2 cellular contexts compared by ENCODE assay signal in the genomic region with DNA sequence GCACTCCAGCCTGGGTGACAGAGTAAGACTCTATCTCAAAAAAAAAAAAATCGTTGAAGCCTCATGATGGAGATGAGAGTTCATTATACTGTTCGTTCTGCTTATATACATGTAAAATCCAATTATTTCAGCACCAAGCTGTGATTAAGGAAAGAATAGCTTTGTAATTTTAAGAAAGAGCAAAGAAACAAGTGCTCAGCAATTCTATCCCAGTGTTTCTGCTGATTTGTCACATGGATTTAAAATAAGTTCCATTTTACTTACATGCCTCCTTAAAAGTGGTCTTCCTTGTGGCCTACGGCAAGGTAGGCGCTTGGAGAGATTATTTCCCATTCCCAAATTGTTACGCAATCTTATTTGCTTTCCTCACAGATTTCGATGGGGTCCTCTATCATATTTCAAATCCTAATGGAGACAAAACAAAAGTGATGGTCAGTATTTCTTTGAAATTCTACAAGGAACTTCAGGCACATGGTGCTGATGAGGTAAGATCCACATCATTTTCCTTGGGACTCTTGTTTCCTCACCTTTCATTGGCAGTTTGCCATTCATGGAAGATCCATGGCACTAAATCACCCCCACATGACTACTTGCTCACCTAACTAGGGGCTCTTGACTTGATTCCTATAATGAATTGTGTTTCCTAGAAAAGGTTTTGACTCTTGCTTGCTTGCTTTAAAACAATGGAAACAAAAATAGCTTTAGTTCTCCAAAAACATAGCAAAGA.
TF ChIP-seq lines count a peak whose summit lies in the region.

No MANE protein-coding gene starts in this region.

TF ChIP-seq in H1, 55 proteins besides CTCF, POLR2A, EP300 and RAD21:
- TF ChIP-seq CEBPB (IDR thresholded peaks at IDR 0.05; ENCODE audit: low read depth, low read length), result peak; percentile 89; the same call in 1 of the 2 replicates
- no peak for TF ChIP-seq SP1 (IDR thresholded peaks at IDR 0.05; ENCODE audit: low read depth, low read length)
- TF ChIP-seq, protein P1, sequence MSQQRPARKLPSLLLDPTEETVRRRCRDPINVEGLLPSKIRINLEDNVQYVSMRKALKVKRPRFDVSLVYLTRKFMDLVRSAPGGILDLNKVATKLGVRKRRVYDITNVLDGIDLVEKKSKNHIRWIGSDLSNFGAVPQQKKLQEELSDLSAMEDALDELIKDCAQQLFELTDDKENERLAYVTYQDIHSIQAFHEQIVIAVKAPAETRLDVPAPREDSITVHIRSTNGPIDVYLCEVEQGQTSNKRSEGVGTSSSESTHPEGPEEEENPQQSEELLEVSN (IDR thresholded peaks at IDR 0.05), result no peak
- TF ChIP-seq EZH2 (IDR thresholded peaks at IDR 0.05; ENCODE audit: low read depth, low read length, severe bottlenecking), result no peak
- TF ChIP-seq CBX5 (IDR thresholded peaks at IDR 0.05; ENCODE audit: low read depth, low read length), result no peak
- TF ChIP-seq SUZ12 (IDR thresholded peaks at IDR 0.05; ENCODE audit: low read length), result no peak
- no peak for TF ChIP-seq SAP30 (IDR thresholded peaks at IDR 0.05; ENCODE audit: insufficient read depth, insufficient replicate concordance, low read length)
- no peak for TF ChIP-seq RXRA (IDR thresholded peaks at IDR 0.05; ENCODE audit: insufficient read depth, low read depth, low read length)
- no peak for TF ChIP-seq HDAC2 (IDR thresholded peaks at IDR 0.05; ENCODE audit: borderline replicate concordance in 1 of 2, low read depth in 2 of 2, low read length in 2 of 2)
TF ChIP-seq in H1: peak in this region for 1.

TF ChIP-seq in WTC11, 78 proteins besides CTCF, POLR2A, EP300 and RAD21:
- TF ChIP-seq EMX1 (CRISPR knock-in tag; IDR thresholded peaks at IDR 0.05), result no peak
- no peak for TF ChIP-seq RELA (CRISPR knock-in tag; IDR thresholded peaks at IDR 0.05; ENCODE audit: borderline replicate concordance)
- TF ChIP-seq, protein P2, sequence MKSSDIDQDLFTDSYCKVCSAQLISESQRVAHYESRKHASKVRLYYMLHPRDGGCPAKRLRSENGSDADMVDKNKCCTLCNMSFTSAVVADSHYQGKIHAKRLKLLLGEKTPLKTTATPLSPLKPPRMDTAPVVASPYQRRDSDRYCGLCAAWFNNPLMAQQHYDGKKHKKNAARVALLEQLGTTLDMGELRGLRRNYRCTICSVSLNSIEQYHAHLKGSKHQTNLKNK (CRISPR knock-in tag; IDR thresholded peaks at IDR 0.05), result no peak
- TF ChIP-seq ATF1 (CRISPR knock-in tag; IDR thresholded peaks at IDR 0.05), result no peak
- TF ChIP-seq, protein P3, sequence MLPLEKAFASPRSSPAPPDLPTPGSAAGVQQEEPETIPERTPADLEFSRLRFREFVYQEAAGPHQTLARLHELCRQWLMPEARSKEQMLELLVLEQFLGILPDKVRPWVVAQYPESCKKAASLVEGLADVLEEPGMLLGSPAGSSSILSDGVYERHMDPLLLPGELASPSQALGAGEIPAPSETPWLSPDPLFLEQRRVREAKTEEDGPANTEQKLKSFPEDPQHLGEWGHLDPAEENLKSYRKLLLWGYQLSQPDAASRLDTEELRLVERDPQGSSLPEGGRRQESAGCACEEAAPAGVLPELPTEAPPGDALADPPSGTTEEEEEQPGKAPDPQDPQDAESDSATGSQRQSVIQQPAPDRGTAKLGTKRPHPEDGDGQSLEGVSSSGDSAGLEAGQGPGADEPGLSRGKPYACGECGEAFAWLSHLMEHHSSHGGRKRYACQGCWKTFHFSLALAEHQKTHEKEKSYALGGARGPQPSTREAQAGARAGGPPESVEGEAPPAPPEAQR (CRISPR knock-in tag; IDR thresholded peaks at IDR 0.05), result no peak
- TF ChIP-seq NFE2L1 (CRISPR knock-in tag; IDR thresholded peaks at IDR 0.05), result no peak
- TF ChIP-seq, protein P4, sequence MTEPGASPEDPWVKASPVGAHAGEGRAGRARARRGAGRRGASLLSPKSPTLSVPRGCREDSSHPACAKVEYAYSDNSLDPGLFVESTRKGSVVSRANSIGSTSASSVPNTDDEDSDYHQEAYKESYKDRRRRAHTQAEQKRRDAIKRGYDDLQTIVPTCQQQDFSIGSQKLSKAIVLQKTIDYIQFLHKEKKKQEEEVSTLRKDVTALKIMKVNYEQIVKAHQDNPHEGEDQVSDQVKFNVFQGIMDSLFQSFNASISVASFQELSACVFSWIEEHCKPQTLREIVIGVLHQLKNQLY (CRISPR knock-in tag; IDR thresholded peaks at IDR 0.05), result no peak
- TF ChIP-seq, protein P5, sequence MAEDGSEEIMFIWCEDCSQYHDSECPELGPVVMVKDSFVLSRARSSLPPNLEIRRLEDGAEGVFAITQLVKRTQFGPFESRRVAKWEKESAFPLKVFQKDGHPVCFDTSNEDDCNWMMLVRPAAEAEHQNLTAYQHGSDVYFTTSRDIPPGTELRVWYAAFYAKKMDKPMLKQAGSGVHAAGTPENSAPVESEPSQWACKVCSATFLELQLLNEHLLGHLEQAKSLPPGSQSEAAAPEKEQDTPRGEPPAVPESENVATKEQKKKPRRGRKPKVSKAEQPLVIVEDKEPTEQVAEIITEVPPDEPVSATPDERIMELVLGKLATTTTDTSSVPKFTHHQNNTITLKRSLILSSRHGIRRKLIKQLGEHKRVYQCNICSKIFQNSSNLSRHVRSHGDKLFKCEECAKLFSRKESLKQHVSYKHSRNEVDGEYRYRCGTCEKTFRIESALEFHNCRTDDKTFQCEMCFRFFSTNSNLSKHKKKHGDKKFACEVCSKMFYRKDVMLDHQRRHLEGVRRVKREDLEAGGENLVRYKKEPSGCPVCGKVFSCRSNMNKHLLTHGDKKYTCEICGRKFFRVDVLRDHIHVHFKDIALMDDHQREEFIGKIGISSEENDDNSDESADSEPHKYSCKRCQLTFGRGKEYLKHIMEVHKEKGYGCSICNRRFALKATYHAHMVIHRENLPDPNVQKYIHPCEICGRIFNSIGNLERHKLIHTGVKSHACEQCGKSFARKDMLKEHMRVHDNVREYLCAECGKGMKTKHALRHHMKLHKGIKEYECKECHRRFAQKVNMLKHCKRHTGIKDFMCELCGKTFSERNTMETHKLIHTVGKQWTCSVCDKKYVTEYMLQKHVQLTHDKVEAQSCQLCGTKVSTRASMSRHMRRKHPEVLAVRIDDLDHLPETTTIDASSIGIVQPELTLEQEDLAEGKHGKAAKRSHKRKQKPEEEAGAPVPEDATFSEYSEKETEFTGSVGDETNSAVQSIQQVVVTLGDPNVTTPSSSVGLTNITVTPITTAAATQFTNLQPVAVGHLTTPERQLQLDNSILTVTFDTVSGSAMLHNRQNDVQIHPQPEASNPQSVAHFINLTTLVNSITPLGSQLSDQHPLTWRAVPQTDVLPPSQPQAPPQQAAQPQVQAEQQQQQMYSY (CRISPR knock-in tag; IDR thresholded peaks at IDR 0.05), result no peak
- TF ChIP-seq ETV6 (CRISPR knock-in tag; IDR thresholded peaks at IDR 0.05), result no peak
- TF ChIP-seq, protein P6, sequence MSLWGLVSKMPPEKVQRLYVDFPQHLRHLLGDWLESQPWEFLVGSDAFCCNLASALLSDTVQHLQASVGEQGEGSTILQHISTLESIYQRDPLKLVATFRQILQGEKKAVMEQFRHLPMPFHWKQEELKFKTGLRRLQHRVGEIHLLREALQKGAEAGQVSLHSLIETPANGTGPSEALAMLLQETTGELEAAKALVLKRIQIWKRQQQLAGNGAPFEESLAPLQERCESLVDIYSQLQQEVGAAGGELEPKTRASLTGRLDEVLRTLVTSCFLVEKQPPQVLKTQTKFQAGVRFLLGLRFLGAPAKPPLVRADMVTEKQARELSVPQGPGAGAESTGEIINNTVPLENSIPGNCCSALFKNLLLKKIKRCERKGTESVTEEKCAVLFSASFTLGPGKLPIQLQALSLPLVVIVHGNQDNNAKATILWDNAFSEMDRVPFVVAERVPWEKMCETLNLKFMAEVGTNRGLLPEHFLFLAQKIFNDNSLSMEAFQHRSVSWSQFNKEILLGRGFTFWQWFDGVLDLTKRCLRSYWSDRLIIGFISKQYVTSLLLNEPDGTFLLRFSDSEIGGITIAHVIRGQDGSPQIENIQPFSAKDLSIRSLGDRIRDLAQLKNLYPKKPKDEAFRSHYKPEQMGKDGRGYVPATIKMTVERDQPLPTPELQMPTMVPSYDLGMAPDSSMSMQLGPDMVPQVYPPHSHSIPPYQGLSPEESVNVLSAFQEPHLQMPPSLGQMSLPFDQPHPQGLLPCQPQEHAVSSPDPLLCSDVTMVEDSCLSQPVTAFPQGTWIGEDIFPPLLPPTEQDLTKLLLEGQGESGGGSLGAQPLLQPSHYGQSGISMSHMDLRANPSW (CRISPR knock-in tag; conservative IDR thresholded peaks at IDR 0.05; ENCODE audit: low read depth), result no peak
- no peak for TF ChIP-seq FOXK1 (CRISPR knock-in tag; IDR thresholded peaks at IDR 0.05)
- TF ChIP-seq ZBTB21 (CRISPR knock-in tag; IDR thresholded peaks at IDR 0.05; ENCODE audit: borderline replicate concordance), result no peak
- no peak for TF ChIP-seq MYBL2 (CRISPR knock-in tag; IDR thresholded peaks at IDR 0.05)
- TF ChIP-seq, protein P7, sequence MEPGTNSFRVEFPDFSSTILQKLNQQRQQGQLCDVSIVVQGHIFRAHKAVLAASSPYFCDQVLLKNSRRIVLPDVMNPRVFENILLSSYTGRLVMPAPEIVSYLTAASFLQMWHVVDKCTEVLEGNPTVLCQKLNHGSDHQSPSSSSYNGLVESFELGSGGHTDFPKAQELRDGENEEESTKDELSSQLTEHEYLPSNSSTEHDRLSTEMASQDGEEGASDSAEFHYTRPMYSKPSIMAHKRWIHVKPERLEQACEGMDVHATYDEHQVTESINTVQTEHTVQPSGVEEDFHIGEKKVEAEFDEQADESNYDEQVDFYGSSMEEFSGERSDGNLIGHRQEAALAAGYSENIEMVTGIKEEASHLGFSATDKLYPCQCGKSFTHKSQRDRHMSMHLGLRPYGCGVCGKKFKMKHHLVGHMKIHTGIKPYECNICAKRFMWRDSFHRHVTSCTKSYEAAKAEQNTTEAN (CRISPR knock-in tag; IDR thresholded peaks at IDR 0.05), result no peak
- TF ChIP-seq ESRRA (CRISPR knock-in tag; IDR thresholded peaks at IDR 0.05; ENCODE audit: borderline replicate concordance), result no peak
- no peak for TF ChIP-seq ZNF396 (CRISPR knock-in tag; IDR thresholded peaks at IDR 0.05; ENCODE audit: borderline replicate concordance)
- no peak for TF ChIP-seq NR3C1 (CRISPR knock-in tag; conservative IDR thresholded peaks at IDR 0.05; ENCODE audit: low read depth)
- TF ChIP-seq, protein P8, sequence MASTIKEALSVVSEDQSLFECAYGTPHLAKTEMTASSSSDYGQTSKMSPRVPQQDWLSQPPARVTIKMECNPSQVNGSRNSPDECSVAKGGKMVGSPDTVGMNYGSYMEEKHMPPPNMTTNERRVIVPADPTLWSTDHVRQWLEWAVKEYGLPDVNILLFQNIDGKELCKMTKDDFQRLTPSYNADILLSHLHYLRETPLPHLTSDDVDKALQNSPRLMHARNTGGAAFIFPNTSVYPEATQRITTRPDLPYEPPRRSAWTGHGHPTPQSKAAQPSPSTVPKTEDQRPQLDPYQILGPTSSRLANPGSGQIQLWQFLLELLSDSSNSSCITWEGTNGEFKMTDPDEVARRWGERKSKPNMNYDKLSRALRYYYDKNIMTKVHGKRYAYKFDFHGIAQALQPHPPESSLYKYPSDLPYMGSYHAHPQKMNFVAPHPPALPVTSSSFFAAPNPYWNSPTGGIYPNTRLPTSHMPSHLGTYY (CRISPR knock-in tag; IDR thresholded peaks at IDR 0.05), result no peak
- TF ChIP-seq, protein P9, sequence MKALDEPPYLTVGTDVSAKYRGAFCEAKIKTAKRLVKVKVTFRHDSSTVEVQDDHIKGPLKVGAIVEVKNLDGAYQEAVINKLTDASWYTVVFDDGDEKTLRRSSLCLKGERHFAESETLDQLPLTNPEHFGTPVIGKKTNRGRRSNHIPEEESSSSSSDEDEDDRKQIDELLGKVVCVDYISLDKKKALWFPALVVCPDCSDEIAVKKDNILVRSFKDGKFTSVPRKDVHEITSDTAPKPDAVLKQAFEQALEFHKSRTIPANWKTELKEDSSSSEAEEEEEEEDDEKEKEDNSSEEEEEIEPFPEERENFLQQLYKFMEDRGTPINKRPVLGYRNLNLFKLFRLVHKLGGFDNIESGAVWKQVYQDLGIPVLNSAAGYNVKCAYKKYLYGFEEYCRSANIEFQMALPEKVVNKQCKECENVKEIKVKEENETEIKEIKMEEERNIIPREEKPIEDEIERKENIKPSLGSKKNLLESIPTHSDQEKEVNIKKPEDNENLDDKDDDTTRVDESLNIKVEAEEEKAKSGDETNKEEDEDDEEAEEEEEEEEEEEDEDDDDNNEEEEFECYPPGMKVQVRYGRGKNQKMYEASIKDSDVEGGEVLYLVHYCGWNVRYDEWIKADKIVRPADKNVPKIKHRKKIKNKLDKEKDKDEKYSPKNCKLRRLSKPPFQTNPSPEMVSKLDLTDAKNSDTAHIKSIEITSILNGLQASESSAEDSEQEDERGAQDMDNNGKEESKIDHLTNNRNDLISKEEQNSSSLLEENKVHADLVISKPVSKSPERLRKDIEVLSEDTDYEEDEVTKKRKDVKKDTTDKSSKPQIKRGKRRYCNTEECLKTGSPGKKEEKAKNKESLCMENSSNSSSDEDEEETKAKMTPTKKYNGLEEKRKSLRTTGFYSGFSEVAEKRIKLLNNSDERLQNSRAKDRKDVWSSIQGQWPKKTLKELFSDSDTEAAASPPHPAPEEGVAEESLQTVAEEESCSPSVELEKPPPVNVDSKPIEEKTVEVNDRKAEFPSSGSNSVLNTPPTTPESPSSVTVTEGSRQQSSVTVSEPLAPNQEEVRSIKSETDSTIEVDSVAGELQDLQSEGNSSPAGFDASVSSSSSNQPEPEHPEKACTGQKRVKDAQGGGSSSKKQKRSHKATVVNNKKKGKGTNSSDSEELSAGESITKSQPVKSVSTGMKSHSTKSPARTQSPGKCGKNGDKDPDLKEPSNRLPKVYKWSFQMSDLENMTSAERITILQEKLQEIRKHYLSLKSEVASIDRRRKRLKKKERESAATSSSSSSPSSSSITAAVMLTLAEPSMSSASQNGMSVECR (CRISPR knock-in tag; IDR thresholded peaks at IDR 0.05; ENCODE audit: borderline replicate concordance), result no peak
- TF ChIP-seq NFATC4 (CRISPR knock-in tag; IDR thresholded peaks at IDR 0.05), result no peak
